In the genomic region with DNA sequence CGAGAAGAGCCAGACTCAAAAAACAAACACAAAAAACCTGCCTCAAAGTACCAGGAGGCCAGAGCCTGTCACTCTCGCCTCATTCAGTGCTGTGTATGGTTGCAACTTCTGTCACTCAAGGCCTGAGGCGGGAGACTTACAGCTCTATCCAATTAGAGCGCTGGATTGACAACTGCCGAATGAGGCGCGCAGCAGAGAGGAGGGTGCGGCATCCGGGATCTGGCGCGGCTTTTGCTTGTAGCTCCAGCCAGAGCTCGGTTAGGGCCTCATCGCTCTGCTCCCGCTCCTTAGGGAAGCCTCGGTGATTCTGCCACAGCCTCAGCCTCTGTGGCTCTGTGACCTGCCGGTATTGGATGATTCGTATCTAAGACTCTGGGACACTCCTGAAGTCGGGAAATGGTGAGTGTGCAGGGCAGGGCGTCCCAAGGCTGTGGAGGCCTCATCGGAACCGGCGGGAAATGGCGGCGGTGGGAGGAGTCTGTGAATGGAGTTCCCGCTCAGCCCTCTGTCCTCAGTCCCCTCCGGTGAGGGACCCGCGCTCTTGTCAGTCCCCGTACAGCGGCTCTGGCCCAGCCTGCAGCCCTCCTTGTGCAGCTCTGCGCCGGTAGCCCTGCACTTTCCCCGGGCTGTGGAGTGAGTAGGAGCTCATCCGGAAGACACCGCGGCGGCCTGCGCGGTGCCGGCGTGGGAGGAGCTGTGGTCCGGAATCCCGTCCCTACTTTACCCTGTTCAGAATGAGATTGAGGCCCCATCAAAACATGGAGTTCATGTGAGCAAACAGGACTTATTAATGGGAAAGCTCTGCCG, we compare ENCODE assay signal across 1 cellular context.
TF ChIP-seq lines count a peak whose summit lies in the region.

A gene (plus strand): TSS at position 227 of the 807 bp plus-strand sequence. CDS start 170 bp downstream, at position 397.

TF ChIP-seq in K562, 482 proteins besides CTCF, POLR2A, EP300 and RAD21 (continued from another document and continues in another):
- TF ChIP-seq, protein P1, sequence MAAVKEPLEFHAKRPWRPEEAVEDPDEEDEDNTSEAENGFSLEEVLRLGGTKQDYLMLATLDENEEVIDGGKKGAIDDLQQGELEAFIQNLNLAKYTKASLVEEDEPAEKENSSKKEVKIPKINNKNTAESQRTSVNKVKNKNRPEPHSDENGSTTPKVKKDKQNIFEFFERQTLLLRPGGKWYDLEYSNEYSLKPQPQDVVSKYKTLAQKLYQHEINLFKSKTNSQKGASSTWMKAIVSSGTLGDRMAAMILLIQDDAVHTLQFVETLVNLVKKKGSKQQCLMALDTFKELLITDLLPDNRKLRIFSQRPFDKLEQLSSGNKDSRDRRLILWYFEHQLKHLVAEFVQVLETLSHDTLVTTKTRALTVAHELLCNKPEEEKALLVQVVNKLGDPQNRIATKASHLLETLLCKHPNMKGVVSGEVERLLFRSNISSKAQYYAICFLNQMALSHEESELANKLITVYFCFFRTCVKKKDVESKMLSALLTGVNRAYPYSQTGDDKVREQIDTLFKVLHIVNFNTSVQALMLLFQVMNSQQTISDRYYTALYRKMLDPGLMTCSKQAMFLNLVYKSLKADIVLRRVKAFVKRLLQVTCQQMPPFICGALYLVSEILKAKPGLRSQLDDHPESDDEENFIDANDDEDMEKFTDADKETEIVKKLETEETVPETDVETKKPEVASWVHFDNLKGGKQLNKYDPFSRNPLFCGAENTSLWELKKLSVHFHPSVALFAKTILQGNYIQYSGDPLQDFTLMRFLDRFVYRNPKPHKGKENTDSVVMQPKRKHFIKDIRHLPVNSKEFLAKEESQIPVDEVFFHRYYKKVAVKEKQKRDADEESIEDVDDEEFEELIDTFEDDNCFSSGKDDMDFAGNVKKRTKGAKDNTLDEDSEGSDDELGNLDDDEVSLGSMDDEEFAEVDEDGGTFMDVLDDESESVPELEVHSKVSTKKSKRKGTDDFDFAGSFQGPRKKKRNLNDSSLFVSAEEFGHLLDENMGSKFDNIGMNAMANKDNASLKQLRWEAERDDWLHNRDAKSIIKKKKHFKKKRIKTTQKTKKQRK (IDR thresholded peaks at IDR 0.05; ENCODE audit: borderline replicate concordance, low read depth, low read length): peak; percentile 72; the same call in 1 of the 2 replicates
- TF ChIP-seq RBM25 (IDR thresholded peaks at IDR 0.05; ENCODE audit: low read depth, low read length, severe bottlenecking) (peak; percentile 93), BRF1 (IDR thresholded peaks at IDR 0.05; ENCODE audit: borderline replicate concordance, extremely low read depth, insufficient read length) (no peak), CEBPB (tag; IDR thresholded peaks at IDR 0.05) (no peak), EZH2 (IDR thresholded peaks at IDR 0.05; ENCODE audit: borderline replicate concordance, low read depth, low read length) (no peak), KAT8 (IDR thresholded peaks at IDR 0.05; ENCODE audit: low read depth) (no peak), ARID2 (IDR thresholded peaks at IDR 0.05) (no peak), ZFP1 (CRISPR knock-in tag; IDR thresholded peaks at IDR 0.05) (no peak), MAFK (IDR thresholded peaks at IDR 0.05; ENCODE audit: low read length) (no peak), NELFE (IDR thresholded peaks at IDR 0.05; ENCODE audit: insufficient read depth, insufficient read length) (no peak), POLR2B (IDR thresholded peaks at IDR 0.05; ENCODE audit: low read depth, partially characterized antibody) (peak; percentile 84), SMAD2 (IDR thresholded peaks at IDR 0.05; ENCODE audit: low read depth, low read length) (no peak), KHSRP (IDR thresholded peaks at IDR 0.05) (no peak), XRCC3 (IDR thresholded peaks at IDR 0.05) (no peak), MYBL2 (IDR thresholded peaks at IDR 0.05; ENCODE audit: low read depth) (peak; percentile 80), MYBL2 (CRISPR knock-in tag; IDR thresholded peaks at IDR 0.05; ENCODE audit: borderline replicate concordance) (no peak), BRD9 (IDR thresholded peaks at IDR 0.05; ENCODE audit: low read depth, partially characterized antibody) (peak; percentile 65), ATF1 (CRISPR knock-in tag; IDR thresholded peaks at IDR 0.05) (no peak), ATF1 (tag; IDR thresholded peaks at IDR 0.05) (peak; percentile 76), U2AF1 (optimal IDR thresholded peaks at IDR 0.05; ENCODE audit: low read depth, low read length) (no peak), SUPT5H (IDR thresholded peaks at IDR 0.05) (peak; percentile 86)
- TF ChIP-seq, protein P2, sequence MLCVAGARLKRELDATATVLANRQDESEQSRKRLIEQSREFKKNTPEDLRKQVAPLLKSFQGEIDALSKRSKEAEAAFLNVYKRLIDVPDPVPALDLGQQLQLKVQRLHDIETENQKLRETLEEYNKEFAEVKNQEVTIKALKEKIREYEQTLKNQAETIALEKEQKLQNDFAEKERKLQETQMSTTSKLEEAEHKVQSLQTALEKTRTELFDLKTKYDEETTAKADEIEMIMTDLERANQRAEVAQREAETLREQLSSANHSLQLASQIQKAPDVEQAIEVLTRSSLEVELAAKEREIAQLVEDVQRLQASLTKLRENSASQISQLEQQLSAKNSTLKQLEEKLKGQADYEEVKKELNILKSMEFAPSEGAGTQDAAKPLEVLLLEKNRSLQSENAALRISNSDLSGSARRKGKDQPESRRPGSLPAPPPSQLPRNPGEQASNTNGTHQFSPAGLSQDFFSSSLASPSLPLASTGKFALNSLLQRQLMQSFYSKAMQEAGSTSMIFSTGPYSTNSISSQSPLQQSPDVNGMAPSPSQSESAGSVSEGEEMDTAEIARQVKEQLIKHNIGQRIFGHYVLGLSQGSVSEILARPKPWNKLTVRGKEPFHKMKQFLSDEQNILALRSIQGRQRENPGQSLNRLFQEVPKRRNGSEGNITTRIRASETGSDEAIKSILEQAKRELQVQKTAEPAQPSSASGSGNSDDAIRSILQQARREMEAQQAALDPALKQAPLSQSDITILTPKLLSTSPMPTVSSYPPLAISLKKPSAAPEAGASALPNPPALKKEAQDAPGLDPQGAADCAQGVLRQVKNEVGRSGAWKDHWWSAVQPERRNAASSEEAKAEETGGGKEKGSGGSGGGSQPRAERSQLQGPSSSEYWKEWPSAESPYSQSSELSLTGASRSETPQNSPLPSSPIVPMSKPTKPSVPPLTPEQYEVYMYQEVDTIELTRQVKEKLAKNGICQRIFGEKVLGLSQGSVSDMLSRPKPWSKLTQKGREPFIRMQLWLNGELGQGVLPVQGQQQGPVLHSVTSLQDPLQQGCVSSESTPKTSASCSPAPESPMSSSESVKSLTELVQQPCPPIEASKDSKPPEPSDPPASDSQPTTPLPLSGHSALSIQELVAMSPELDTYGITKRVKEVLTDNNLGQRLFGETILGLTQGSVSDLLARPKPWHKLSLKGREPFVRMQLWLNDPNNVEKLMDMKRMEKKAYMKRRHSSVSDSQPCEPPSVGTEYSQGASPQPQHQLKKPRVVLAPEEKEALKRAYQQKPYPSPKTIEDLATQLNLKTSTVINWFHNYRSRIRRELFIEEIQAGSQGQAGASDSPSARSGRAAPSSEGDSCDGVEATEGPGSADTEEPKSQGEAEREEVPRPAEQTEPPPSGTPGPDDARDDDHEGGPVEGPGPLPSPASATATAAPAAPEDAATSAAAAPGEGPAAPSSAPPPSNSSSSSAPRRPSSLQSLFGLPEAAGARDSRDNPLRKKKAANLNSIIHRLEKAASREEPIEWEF (CRISPR knock-in tag; IDR thresholded peaks at IDR 0.05): no peak
- TF ChIP-seq, protein P3, sequence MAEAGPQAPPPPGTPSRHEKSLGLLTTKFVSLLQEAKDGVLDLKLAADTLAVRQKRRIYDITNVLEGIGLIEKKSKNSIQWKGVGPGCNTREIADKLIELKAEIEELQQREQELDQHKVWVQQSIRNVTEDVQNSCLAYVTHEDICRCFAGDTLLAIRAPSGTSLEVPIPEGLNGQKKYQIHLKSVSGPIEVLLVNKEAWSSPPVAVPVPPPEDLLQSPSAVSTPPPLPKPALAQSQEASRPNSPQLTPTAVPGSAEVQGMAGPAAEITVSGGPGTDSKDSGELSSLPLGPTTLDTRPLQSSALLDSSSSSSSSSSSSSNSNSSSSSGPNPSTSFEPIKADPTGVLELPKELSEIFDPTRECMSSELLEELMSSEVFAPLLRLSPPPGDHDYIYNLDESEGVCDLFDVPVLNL (CRISPR knock-in tag; IDR thresholded peaks at IDR 0.05; ENCODE audit: low read depth): no peak
- TF ChIP-seq, protein P4, sequence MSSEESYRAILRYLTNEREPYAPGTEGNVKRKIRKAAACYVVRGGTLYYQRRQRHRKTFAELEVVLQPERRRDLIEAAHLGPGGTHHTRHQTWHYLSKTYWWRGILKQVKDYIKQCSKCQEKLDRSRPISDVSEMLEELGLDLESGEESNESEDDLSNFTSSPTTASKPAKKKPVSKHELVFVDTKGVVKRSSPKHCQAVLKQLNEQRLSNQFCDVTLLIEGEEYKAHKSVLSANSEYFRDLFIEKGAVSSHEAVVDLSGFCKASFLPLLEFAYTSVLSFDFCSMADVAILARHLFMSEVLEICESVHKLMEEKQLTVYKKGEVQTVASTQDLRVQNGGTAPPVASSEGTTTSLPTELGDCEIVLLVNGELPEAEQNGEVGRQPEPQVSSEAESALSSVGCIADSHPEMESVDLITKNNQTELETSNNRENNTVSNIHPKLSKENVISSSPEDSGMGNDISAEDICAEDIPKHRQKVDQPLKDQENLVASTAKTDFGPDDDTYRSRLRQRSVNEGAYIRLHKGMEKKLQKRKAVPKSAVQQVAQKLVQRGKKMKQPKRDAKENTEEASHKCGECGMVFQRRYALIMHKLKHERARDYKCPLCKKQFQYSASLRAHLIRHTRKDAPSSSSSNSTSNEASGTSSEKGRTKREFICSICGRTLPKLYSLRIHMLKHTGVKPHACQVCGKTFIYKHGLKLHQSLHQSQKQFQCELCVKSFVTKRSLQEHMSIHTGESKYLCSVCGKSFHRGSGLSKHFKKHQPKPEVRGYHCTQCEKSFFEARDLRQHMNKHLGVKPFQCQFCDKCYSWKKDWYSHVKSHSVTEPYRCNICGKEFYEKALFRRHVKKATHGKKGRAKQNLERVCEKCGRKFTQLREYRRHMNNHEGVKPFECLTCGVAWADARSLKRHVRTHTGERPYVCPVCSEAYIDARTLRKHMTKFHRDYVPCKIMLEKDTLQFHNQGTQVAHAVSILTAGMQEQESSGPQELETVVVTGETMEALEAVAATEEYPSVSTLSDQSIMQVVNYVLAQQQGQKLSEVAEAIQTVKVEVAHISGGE (CRISPR knock-in tag; IDR thresholded peaks at IDR 0.05): peak in 1 of 3 experiments; percentile 47; a peak in 1 of 6 replicates
- TF ChIP-seq, protein P5, sequence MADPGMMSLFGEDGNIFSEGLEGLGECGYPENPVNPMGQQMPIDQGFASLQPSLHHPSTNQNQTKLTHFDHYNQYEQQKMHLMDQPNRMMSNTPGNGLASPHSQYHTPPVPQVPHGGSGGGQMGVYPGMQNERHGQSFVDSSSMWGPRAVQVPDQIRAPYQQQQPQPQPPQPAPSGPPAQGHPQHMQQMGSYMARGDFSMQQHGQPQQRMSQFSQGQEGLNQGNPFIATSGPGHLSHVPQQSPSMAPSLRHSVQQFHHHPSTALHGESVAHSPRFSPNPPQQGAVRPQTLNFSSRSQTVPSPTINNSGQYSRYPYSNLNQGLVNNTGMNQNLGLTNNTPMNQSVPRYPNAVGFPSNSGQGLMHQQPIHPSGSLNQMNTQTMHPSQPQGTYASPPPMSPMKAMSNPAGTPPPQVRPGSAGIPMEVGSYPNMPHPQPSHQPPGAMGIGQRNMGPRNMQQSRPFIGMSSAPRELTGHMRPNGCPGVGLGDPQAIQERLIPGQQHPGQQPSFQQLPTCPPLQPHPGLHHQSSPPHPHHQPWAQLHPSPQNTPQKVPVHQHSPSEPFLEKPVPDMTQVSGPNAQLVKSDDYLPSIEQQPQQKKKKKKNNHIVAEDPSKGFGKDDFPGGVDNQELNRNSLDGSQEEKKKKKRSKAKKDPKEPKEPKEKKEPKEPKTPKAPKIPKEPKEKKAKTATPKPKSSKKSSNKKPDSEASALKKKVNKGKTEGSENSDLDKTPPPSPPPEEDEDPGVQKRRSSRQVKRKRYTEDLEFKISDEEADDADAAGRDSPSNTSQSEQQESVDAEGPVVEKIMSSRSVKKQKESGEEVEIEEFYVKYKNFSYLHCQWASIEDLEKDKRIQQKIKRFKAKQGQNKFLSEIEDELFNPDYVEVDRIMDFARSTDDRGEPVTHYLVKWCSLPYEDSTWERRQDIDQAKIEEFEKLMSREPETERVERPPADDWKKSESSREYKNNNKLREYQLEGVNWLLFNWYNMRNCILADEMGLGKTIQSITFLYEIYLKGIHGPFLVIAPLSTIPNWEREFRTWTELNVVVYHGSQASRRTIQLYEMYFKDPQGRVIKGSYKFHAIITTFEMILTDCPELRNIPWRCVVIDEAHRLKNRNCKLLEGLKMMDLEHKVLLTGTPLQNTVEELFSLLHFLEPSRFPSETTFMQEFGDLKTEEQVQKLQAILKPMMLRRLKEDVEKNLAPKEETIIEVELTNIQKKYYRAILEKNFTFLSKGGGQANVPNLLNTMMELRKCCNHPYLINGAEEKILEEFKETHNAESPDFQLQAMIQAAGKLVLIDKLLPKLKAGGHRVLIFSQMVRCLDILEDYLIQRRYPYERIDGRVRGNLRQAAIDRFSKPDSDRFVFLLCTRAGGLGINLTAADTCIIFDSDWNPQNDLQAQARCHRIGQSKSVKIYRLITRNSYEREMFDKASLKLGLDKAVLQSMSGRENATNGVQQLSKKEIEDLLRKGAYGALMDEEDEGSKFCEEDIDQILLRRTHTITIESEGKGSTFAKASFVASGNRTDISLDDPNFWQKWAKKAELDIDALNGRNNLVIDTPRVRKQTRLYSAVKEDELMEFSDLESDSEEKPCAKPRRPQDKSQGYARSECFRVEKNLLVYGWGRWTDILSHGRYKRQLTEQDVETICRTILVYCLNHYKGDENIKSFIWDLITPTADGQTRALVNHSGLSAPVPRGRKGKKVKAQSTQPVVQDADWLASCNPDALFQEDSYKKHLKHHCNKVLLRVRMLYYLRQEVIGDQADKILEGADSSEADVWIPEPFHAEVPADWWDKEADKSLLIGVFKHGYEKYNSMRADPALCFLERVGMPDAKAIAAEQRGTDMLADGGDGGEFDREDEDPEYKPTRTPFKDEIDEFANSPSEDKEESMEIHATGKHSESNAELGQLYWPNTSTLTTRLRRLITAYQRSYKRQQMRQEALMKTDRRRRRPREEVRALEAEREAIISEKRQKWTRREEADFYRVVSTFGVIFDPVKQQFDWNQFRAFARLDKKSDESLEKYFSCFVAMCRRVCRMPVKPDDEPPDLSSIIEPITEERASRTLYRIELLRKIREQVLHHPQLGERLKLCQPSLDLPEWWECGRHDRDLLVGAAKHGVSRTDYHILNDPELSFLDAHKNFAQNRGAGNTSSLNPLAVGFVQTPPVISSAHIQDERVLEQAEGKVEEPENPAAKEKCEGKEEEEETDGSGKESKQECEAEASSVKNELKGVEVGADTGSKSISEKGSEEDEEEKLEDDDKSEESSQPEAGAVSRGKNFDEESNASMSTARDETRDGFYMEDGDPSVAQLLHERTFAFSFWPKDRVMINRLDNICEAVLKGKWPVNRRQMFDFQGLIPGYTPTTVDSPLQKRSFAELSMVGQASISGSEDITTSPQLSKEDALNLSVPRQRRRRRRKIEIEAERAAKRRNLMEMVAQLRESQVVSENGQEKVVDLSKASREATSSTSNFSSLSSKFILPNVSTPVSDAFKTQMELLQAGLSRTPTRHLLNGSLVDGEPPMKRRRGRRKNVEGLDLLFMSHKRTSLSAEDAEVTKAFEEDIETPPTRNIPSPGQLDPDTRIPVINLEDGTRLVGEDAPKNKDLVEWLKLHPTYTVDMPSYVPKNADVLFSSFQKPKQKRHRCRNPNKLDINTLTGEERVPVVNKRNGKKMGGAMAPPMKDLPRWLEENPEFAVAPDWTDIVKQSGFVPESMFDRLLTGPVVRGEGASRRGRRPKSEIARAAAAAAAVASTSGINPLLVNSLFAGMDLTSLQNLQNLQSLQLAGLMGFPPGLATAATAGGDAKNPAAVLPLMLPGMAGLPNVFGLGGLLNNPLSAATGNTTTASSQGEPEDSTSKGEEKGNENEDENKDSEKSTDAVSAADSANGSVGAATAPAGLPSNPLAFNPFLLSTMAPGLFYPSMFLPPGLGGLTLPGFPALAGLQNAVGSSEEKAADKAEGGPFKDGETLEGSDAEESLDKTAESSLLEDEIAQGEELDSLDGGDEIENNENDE (IDR thresholded peaks at IDR 0.05; ENCODE audit: low read depth, low read length): no peak
